In the genomic region with DNA sequence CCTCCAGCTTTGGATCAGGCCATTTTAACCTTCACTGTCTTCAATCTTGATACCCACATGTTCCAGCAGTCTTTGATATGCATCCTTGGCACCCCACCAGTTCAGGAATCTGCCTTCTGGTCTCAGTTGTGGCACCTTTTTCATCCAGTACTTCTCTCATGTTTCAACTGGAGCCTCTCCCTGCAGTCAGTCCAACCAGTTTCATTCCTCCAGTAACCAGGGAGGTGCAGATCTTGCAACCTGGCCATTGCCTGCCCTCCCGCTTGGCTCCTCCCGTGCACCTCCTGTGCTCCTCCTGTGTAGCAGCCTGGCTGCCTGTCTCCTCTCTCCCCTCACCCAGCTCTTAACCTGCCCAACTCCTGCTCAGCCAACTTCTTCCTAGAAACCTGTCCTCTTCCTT, we compare ENCODE assay signal across 17 cellular contexts. TPM values are rescaled to one million over a fixed set of nuclear protein-coding genes. Genes with fewer than 3 reads are reported as not detected.
A peak's percentile ranks its signal among the peaks of the same experiment; 100 is the strongest.
DNase-seq lines count a peak whose midpoint lies in the region; ATAC-seq and TF ChIP-seq lines count a peak whose summit lies in the region.
"Had no signal": no experiment of that assay in that cellular context is flagged by ENCODE, and none has a peak within 500 bp of the region (broad histone marks: within the 10 kb centered on the region; RNA-seq: fewer than 3 reads in every experiment).

No MANE protein-coding gene starts in this region.

- H3K4me1 Mint-ChIP-seq in activated CD4-positive, alpha-beta T cell treated with anti-CD3 and anti-CD28 coated beads, Interleukin-2, amount 10 ng/mL, durations not matched to agents 7 days and 5 days: no peaks in the 10 kb centered on the region
- H3K4me1 Mint-ChIP-seq in stimulated activated effector memory CD8-positive, alpha-beta T cell treated with anti-CD3 and anti-CD28 coated beads, Interleukin-12 subunit alpha, Interleukin-12 subunit beta, amount 100 ng/mL, for 72 hours: peaks cover 9% of the 10 kb centered on the region

- DNase-seq in activated CD4-positive, alpha-beta T cell treated with anti-CD3 and anti-CD28 coated beads, Interleukin-2, amount 10 ng/mL, durations not matched to agents 7 days and 5 days: no peak
- no peak for DNase-seq in activated CD4-positive, alpha-beta T cell treated with anti-CD3 and anti-CD28 coated beads, Interleukin-2, amount 50 U/mL, for 48 hours
- DNase-seq in RWPE1 (ENCODE audit: low spot score): no peak
- DNase-seq in iPS-NIHi11 (ENCODE audit: low spot score): peak; percentile 31
- no peak for DNase-seq in stimulated activated effector memory CD8-positive, alpha-beta T cell treated with anti-CD3 and anti-CD28 coated beads, Interleukin-12 subunit alpha, Interleukin-12 subunit beta, amount 100 ng/mL, for 72 hours (ENCODE audit: low spot score in 2 of 2)
- no peak for DNase-seq in NCI-H1092 treated with DMSO at 0.1 percent for 48 hours (lab: John Stamatoyannopoulos, UW)
- DNase-seq in NAMALWA (ENCODE audit: low spot score): no peak
- DNase-seq in HT-29 (ENCODE audit: low spot score): no peak
- DNase-seq: 8988T; DMS53; Kasumi-1; MV-4-11; NCI-H2107; NCI-H226; NCI-H526; NK-92 treated with Interleukin-12 subunit alpha and Interleukin-12 subunit beta, amount 100 ng/mL, for 24 hours had no signal

- ATAC-seq in stimulated activated effector memory CD8-positive, alpha-beta T cell treated with anti-CD3 and anti-CD28 coated beads, Interleukin-12 subunit alpha, Interleukin-12 subunit beta, amount 100 ng/mL, for 72 hours: no peak

- TF ChIP-seq CTCF in RWPE1 (conservative IDR thresholded peaks at IDR 0.05; ENCODE audit: low read depth): no peak

- H3K36me3 Mint-ChIP-seq in activated CD4-positive, alpha-beta T cell treated with anti-CD3 and anti-CD28 coated beads, Interleukin-2, amount 10 ng/mL, durations not matched to agents 7 days and 5 days (ENCODE audit: low read depth): peaks cover 22% of the 10 kb centered on the region
- H3K36me3 Mint-ChIP-seq in stimulated activated effector memory CD8-positive, alpha-beta T cell treated with anti-CD3 and anti-CD28 coated beads, Interleukin-12 subunit alpha, Interleukin-12 subunit beta, amount 100 ng/mL, for 72 hours: peaks cover 73% of the 10 kb centered on the region

- no peak overlapping the region for H3K4me3 Mint-ChIP-seq in activated CD4-positive, alpha-beta T cell treated with anti-CD3 and anti-CD28 coated beads, Interleukin-2, amount 10 ng/mL, durations not matched to agents 7 days and 5 days
- no peak overlapping the region for H3K4me3 Mint-ChIP-seq in stimulated activated effector memory CD8-positive, alpha-beta T cell treated with anti-CD3 and anti-CD28 coated beads, Interleukin-12 subunit alpha, Interleukin-12 subunit beta, amount 100 ng/mL, for 72 hours

- CTCF ChIA-PET in activated CD4-positive, alpha-beta T cell treated with anti-CD3 and anti-CD28 coated beads, Interleukin-2, amount 10 ng/mL, durations not matched to agents 7 days and 5 days (lab: Charles Lee): no interaction called here
- CTCF ChIA-PET in RWPE1 (lab: Yijun Ruan, JAX): interaction anchor here (1.1 kb wide), 1 partner anchor 101 kb away, joined by 3 read pairs; no protein-coding TSS in a partner anchor

- H3K9me3 Mint-ChIP-seq in activated CD4-positive, alpha-beta T cell treated with anti-CD3 and anti-CD28 coated beads, Interleukin-2, amount 10 ng/mL, durations not matched to agents 7 days and 5 days: no peaks in the 10 kb centered on the region
- H3K9me3 Mint-ChIP-seq in stimulated activated effector memory CD8-positive, alpha-beta T cell treated with anti-CD3 and anti-CD28 coated beads, Interleukin-12 subunit alpha, Interleukin-12 subunit beta, amount 100 ng/mL, for 72 hours: no peaks in the 10 kb centered on the region

- peak overlapping the region; percentile 65 for H3K27ac Mint-ChIP-seq in activated CD4-positive, alpha-beta T cell treated with anti-CD3 and anti-CD28 coated beads, Interleukin-2, amount 10 ng/mL, durations not matched to agents 7 days and 5 days
- peak overlapping the region; percentile 18 for H3K27ac Mint-ChIP-seq in stimulated activated effector memory CD8-positive, alpha-beta T cell treated with anti-CD3 and anti-CD28 coated beads, Interleukin-12 subunit alpha, Interleukin-12 subunit beta, amount 100 ng/mL, for 72 hours

- H3K27me3 Mint-ChIP-seq in activated CD4-positive, alpha-beta T cell treated with anti-CD3 and anti-CD28 coated beads, Interleukin-2, amount 10 ng/mL, durations not matched to agents 7 days and 5 days: no peaks in the 10 kb centered on the region

- H3K27ac ChIP-seq in RWPE1: 0 out of 2 replicates have a peak overlapping the region, but pooled peaks have one; percentile 4
- H3K27ac ChIP-seq: BLaER1 treated with 17β-estradiol and CSF1 and Interleukin-3, amounts not matched to agents 10 nM and 100 nM had no signal

- POLR2A ChIA-PET in activated CD4-positive, alpha-beta T cell treated with anti-CD3 and anti-CD28 coated beads, Interleukin-2, amount 10 ng/mL, durations not matched to agents 7 days and 5 days (lab: Charles Lee): no interaction called here
- POLR2A ChIA-PET in RWPE1 (lab: Yijun Ruan, JAX; ENCODE audit: low non-redundant PET): no interaction called here

RNA-seq across cellular contexts. Expression of a gene that starts 20.2 kb away (rescaled TPM):
- total RNA-seq in activated CD4-positive, alpha-beta T cell treated with anti-CD3 and anti-CD28 coated beads, Interleukin-2, amount 10 ng/mL, durations not matched to agents 7 days and 5 days: 10 to 100 TPM; 34.2 to 34.5 TPM
- 62.7 and 65.8 TPM in 2 replicates for total RNA-seq in HT-29 (2014; rRNA removed; shearing (Covaris generic))
